Comparison of ENCODE assay signal across 8 cellular contexts in the genomic region with DNA sequence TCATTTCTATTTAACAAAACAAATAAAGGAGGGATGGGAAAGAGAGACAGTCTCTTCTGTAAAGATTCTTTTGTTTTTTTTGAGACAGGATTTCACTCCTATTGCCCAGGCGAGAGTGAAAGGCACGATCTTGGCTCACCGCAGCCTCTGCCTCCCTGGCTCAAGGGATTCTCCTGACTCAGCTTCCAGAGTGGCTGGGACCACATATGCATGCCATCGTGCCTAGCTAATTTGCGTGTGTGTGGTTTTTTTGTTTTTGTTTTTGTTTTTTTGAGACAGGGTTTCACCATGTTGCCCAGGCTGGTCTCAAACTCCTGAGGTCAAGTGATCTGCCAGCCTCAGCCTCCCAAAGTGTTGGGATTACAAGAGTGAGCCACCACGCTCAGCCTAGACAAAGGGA. TPM values are rescaled to one million over a fixed set of nuclear protein-coding genes. Genes with fewer than 3 reads are reported as not detected.
DNase-seq lines count a peak whose midpoint lies in the region; ATAC-seq, FAIRE-seq and TF ChIP-seq lines count a peak whose summit lies in the region.

No MANE protein-coding gene starts in this region.

- H3K9ac ChIP-seq in H9 (ENCODE audit: extremely low read depth, insufficient read length, low read length) = no peak overlapping the region
- H3K9ac ChIP-seq in keratinocyte (ENCODE audit: control insufficient read depth, extremely low read depth, insufficient read depth, low read length) = peak overlapping the region; percentile 38

- H3K4me2 ChIP-seq in H9 (ENCODE audit: insufficient read depth, insufficient read length, low read length) = no peak overlapping the region
- H3K4me2 ChIP-seq in keratinocyte (ENCODE audit: control insufficient read depth, extremely low read depth, insufficient read depth, low read depth, low read length) = peak overlapping the region; percentile 78

- H4K20me1 ChIP-seq in H9 (ENCODE audit: control insufficient read depth, insufficient read depth, insufficient read length) = no peaks in the 10 kb centered on the region
- H4K20me1 ChIP-seq in keratinocyte (ENCODE audit: control insufficient read depth, extremely low read depth, insufficient read depth, low read length) = no peaks in the 10 kb centered on the region

- no peak overlapping the region for H3K4ac ChIP-seq in H9 (ENCODE audit: low read depth, low read length)

- no peak overlapping the region for H4K5ac ChIP-seq in H9 (ENCODE audit: insufficient read length, low read depth, low read length)

- H3K23me2 ChIP-seq in H9 (ENCODE audit: insufficient read length, low read depth, low read length, poor library complexity, severe bottlenecking) = no peaks in the 10 kb centered on the region

- H3K4me1 Mint-ChIP-seq in H9 = peaks cover 32 to 36% of the 10 kb centered on the region in 2 experiments

- dilution Hi-C loops in keratinocyte (cut with MboI; ENCODE audit: extremely low pct_ligation_motif_present, low sequenced_read_pairs) = no loop called here

- H2AFZ ChIP-seq in H9 (ENCODE audit: low read length) (no peak overlapping the region), keratinocyte (ENCODE audit: control insufficient read depth, low read length) (no peak overlapping the region)

- peaks cover 2% of the 10 kb centered on the region; the same call in 1 of the 2 replicates for H3K4me1 ChIP-seq in H9 (ENCODE audit: insufficient read depth, low read length)
- peaks cover 19% of the 10 kb centered on the region for H3K4me1 ChIP-seq in keratinocyte (ENCODE audit: control insufficient read depth, extremely low read depth, insufficient read depth, low read length)

- H3K27ac Mint-ChIP-seq in H9 = peak overlapping the region in 2 of 3 experiments; percentile 56 to 76; a peak in 3 of 7 replicates

- no peak overlapping the region for H4K8ac ChIP-seq in H9 (replicated peaks; ENCODE audit: insufficient read length, low read depth, low read length)

- peaks cover 0 to 4% (median 0%) of the 10 kb centered on the region in 3 experiments; a peak in 1 of 7 replicates for H3K36me3 Mint-ChIP-seq in H9 (ENCODE audit: insufficient read depth in 1 of 3, low read depth in 3 of 3)

- peak; percentile 55 for DNase-seq in AG08395 (ENCODE audit: low spot score)
- peak; percentile 38 for DNase-seq in H9
- peak; percentile 94 for DNase-seq in astrocyte of the hippocampus (ENCODE audit: low read depth, low spot score)
- no peak for DNase-seq in keratinocyte (ENCODE audit: low read depth, low spot score)
- DNase-seq in GM10248 (ENCODE audit: extremely low spot score) = no peak
- no peak for DNase-seq in DMS53 (lab: John Stamatoyannopoulos, UW)

- H2AK5ac ChIP-seq in H9 (ENCODE audit: insufficient read length, low read length) = no peak overlapping the region

- no peaks in the 10 kb centered on the region for H3K36me3 ChIP-seq in keratinocyte (ENCODE audit: control insufficient read depth in 2 of 2, extremely low read depth in 1 of 2, insufficient read depth in 2 of 2, low read length in 2 of 2)

- H3K23ac ChIP-seq in H9 (ENCODE audit: insufficient read length, low read depth, low read length) = no peak overlapping the region

- no peak overlapping the region for H4K91ac ChIP-seq in H9 (ENCODE audit: insufficient read length, low read depth, low read length)

- H3K79me2 ChIP-seq in H9 (ENCODE audit: insufficient read depth, low read length) = peaks cover 10% of the 10 kb centered on the region; the same call in 1 of the 2 replicates
- H3K79me2 ChIP-seq in keratinocyte (ENCODE audit: control insufficient read depth, insufficient read depth, low read length) = peaks cover 76% of the 10 kb centered on the region

- H3K4me3 Mint-ChIP-seq in H9 = no peak overlapping the region

- H3K27me3 ChIP-seq in H9 (ENCODE audit: insufficient read depth, low read length) (no peaks in the 10 kb centered on the region), keratinocyte (ENCODE audit: control insufficient read depth, extremely low read depth, insufficient read depth, low read length) (no peaks in the 10 kb centered on the region)

- H3K9me3 ChIP-seq in H9 (ENCODE audit: control insufficient read depth, low read depth, low read length) (no peaks in the 10 kb centered on the region), keratinocyte (ENCODE audit: control insufficient read depth, low read depth, low read length) (no peaks in the 10 kb centered on the region)

- no peak overlapping the region for H3K18ac ChIP-seq in H9 (ENCODE audit: insufficient read length, low read depth, low read length)

- H3K56ac ChIP-seq in H9 (ENCODE audit: insufficient read length, low read depth, low read length) = no peak overlapping the region

- WGBS in H9 (ENCODE audit: extremely low coverage, insufficient read length, low lambda C conversion rate) = no CpG with 5 or more reads among the region's 6 CpGs

- H3K27ac ChIP-seq in H9 (ENCODE audit: insufficient read length, low read depth, low read length) (no peak overlapping the region), keratinocyte (ENCODE audit: control insufficient read depth, insufficient read depth, low read length) (peak overlapping the region; percentile 32)

- H3K27me3 Mint-ChIP-seq in H9 (ENCODE audit: low read depth) = no peaks in the 10 kb centered on the region

- no peak for ATAC-seq in HG03457 (IDR thresholded peaks at IDR 0.05; ENCODE audit: unreplicated experiment)
- ATAC-seq in GM21717 (IDR thresholded peaks at IDR 0.05; ENCODE audit: unreplicated experiment) = no peak

- no peak overlapping the region for H2BK120ac ChIP-seq in H9 (ENCODE audit: low read depth, low read length, poor library complexity, severe bottlenecking)

- no peak overlapping the region for H3T11ph ChIP-seq in H9 (ENCODE audit: low read length)

- peak overlapping the region; percentile 29; the same call in 1 of the 2 replicates for H3K14ac ChIP-seq in H9 (ENCODE audit: insufficient read depth, low read length)

- FAIRE-seq in keratinocyte (lab: Jason Lieb, UNC) = no peak

- no peak overlapping the region for H2BK5ac ChIP-seq in H9 (ENCODE audit: insufficient read length, low read length)

- H2BK12ac ChIP-seq in H9 (ENCODE audit: insufficient read length, low read depth, low read length) = no peak overlapping the region

- H3K9me3 Mint-ChIP-seq in H9 = no peaks in the 10 kb centered on the region; a peak in 2 of 5 replicates

- TF ChIP-seq CTCF in H9 (conservative IDR thresholded peaks at IDR 0.05) (no peak), keratinocyte (optimal IDR thresholded peaks at IDR 0.05 in 1 of 3, IDR thresholded peaks at IDR 0.05 in 1 of 3, conservative IDR thresholded peaks at IDR 0.05 in 1 of 3; ENCODE audit: extremely low read depth in 1 of 3, insufficient read depth in 2 of 3, low read length in 3 of 3) (no peak), GM10248 (IDR thresholded peaks at IDR 0.05; ENCODE audit: control extremely low read depth, extremely low read depth, low read depth, missing control alignments) (no peak)

- no peak overlapping the region for H2BK20ac ChIP-seq in H9 (ENCODE audit: low read depth, low read length, poor library complexity, severe bottlenecking)

- POLR2A ChIA-PET in GM10248 (lab: Yijun Ruan, JAX) = no interaction called here

- peak overlapping the region in 2 of 3 experiments; percentile 50 to 53 for H3K4me3 ChIP-seq in keratinocyte (ENCODE audit: control insufficient read depth in 2 of 3, extremely low read depth in 1 of 3, insufficient read depth in 2 of 3, low read depth in 1 of 3, low read length in 3 of 3)

- H3K9me1 ChIP-seq in keratinocyte (ENCODE audit: control insufficient read depth, extremely low read depth, insufficient read depth, low read length) = no peaks in the 10 kb centered on the region

- no peaks in the 10 kb centered on the region for H3K79me1 ChIP-seq in H9 (ENCODE audit: insufficient read depth, low read depth, low read length, poor library complexity, severe bottlenecking)

- no peak overlapping the region for H2BK15ac ChIP-seq in H9 (ENCODE audit: low read depth, low read length)

- CTCF ChIA-PET in GM10248 (lab: Yijun Ruan, JAX) = interaction anchor here (1.1 to 3.6 kb wide), 5 partner anchors 8 to 23 kb away, joined by 4 to 25 read pairs (median 8); a partner anchor contains a TSS

RNA-seq across cellular contexts. Expression of a gene that starts 23.3 kb away (rescaled TPM):
- total RNA-seq in H9 (2021) = 31.2 and 34.6 TPM in 2 replicates
- 5.9 to 11.8 TPM (median 7.1 TPM) in 3 replicates for polyA plus RNA-seq in keratinocyte
- polyA plus RNA-seq in keratinocyte (2011; ENCODE audit: low read depth) = 16.5 TPM
- polyA plus RNA-seq in keratinocyte (2011; cell fraction: cytosol; rRNA removed) = 4.0 and 7.7 TPM in 2 replicates
- polyA plus RNA-seq in keratinocyte (2011; cell fraction: nucleus; rRNA removed) = 7.1 and 10.2 TPM in 2 replicates
- 6.6 and 7.9 TPM in 2 replicates for polyA plus RNA-seq in keratinocyte (2012; ENCODE audit: low replicate concordance)
- polyA minus RNA-seq in keratinocyte = 5.1 to 21.3 TPM (median 7.5 TPM) in 3 replicates
- 8.8 TPM for polyA minus RNA-seq in keratinocyte (2011; cell fraction: cytosol; rRNA and poly(A)+ RNA removed)
- 11.5 and 21.4 TPM in 2 replicates for polyA minus RNA-seq in keratinocyte (2011; cell fraction: nucleus; rRNA and poly(A)+ RNA removed)

Comparison
In these comparisons a context has a peak if more than half of its experiments do, and no peak if none do; other contexts are left out.
1. DNase-seq: peak in AG08395 (single experiment), H9 (single experiment) and astrocyte of the hippocampus (single experiment); none in keratinocyte (single experiment), GM10248 (single experiment) and DMS53 (single experiment).